8 cellular contexts compared by ENCODE assay signal in genomic region chr17:76383645-76384221, GRCh38. TPM values are rescaled to one million over a fixed set of nuclear protein-coding genes. Genes with fewer than 3 reads are reported as not detected.
DNase-seq lines count a peak whose midpoint lies in the region; ATAC-seq and TF ChIP-seq lines count a peak whose summit lies in the region.

No MANE protein-coding gene starts in this region.

- H3K36me3 Mint-ChIP-seq in memory B cell = no peaks in the 10 kb centered on the region
- no peaks in the 10 kb centered on the region for H3K36me3 Mint-ChIP-seq in stimulated activated naive CD8-positive, alpha-beta T cell treated with anti-CD3 and anti-CD28 coated beads, Interleukin-15, Interleukin-2, amounts not matched to agents 100 ng/mL and 50 ng/mL, for 24 hours (ENCODE audit: low read depth)

- POLR2A ChIA-PET in A673 (lab: Charles Lee; ENCODE audit: low non-redundant PET) = no interaction called here

- no peaks in the 10 kb centered on the region for H3K36me3 ChIP-seq in A673 (ENCODE audit: insufficient read depth, low read length, poor library complexity, severe bottlenecking)
- H3K36me3 ChIP-seq in HUES6 (ENCODE audit: control insufficient read depth, insufficient read depth, low read length) = no peaks in the 10 kb centered on the region
- H3K36me3 ChIP-seq in duodenal mucosa (ENCODE audit: control insufficient read depth in 1 of 2, insufficient read depth in 2 of 2, low read length in 2 of 2) = no peaks in the 10 kb centered on the region

- H3K9ac ChIP-seq in HUES6 (ENCODE audit: low read length) (peak overlapping the region; percentile 58), duodenal mucosa (ENCODE audit: low read depth in 1 of 2, low read length in 2 of 2) (peak overlapping the region; percentile 18 to 54)

- H3K9me3 ChIP-seq in A673 (ENCODE audit: low read depth, low read length, poor library complexity, severe bottlenecking) (no peaks in the 10 kb centered on the region), HUES6 (ENCODE audit: control insufficient read depth, insufficient read depth, low read depth, low read length) (no peaks in the 10 kb centered on the region), duodenal mucosa (ENCODE audit: control insufficient read depth in 1 of 2, low read length in 2 of 2) (no peaks in the 10 kb centered on the region)

- no peak overlapping the region for H3K27ac Mint-ChIP-seq in memory B cell
- H3K27ac Mint-ChIP-seq in stimulated activated naive CD8-positive, alpha-beta T cell treated with anti-CD3 and anti-CD28 coated beads, Interleukin-15, Interleukin-2, amounts not matched to agents 100 ng/mL and 50 ng/mL, for 24 hours = peak overlapping the region; percentile 83

- intact Hi-C loops in A673 (cut with micrococcal nuclease; ENCODE audit: unreplicated experiment) = loop anchor here (1.0 kb wide), 1 partner anchor 29 kb away; no protein-coding TSS in a partner anchor

- peaks cover 1% of the 10 kb centered on the region for H3K27me3 Mint-ChIP-seq in memory B cell
- H3K27me3 Mint-ChIP-seq in stimulated activated naive CD8-positive, alpha-beta T cell treated with anti-CD3 and anti-CD28 coated beads, Interleukin-15, Interleukin-2, amounts not matched to agents 100 ng/mL and 50 ng/mL, for 24 hours = no peaks in the 10 kb centered on the region

- peak; percentile 31 for ATAC-seq in memory B cell (ENCODE audit: low read depth)
- ATAC-seq in GM21737 (IDR thresholded peaks at IDR 0.05; ENCODE audit: unreplicated experiment) = no peak

- H3K27me3 ChIP-seq in A673 (replicated peaks; ENCODE audit: insufficient read depth, low read depth, low read length, poor library complexity) = peaks cover 19% of the 10 kb centered on the region
- peaks cover 37% of the 10 kb centered on the region for H3K27me3 ChIP-seq in HUES6 (ENCODE audit: control insufficient read depth, insufficient read depth, low read length)
- peaks cover 0 to 6% of the 10 kb centered on the region in 2 donors for H3K27me3 ChIP-seq in duodenal mucosa (ENCODE audit: control insufficient read depth in 1 of 2, insufficient read depth in 2 of 2, low read length in 2 of 2)

- peak; percentile 41 for TF ChIP-seq CTCF in A673 (conservative IDR thresholded peaks at IDR 0.05; ENCODE audit: low read depth, low read length)
- TF ChIP-seq CTCF in GM13976 (IDR thresholded peaks at IDR 0.05; ENCODE audit: borderline replicate concordance, control extremely low read depth, extremely low read depth, insufficient read depth, missing control alignments) = no peak
- TF ChIP-seq CTCF in WI38 (IDR thresholded peaks at IDR 0.05; ENCODE audit: low read depth, low read length) = no peak; the same call in 1 of the 2 replicates

- no TSS peak for BruUV-seq in A673 (replicated peaks; lab: Mats Ljungman, UMichigan)

- DNase-seq in A673 (ENCODE audit: low spot score) (peak; percentile 66), GM13976 (ENCODE audit: low spot score) (peak; percentile 73), memory B cell (ENCODE audit: low spot score in 2 of 2) (peak; percentile 27 to 56)

- H3K9me3 Mint-ChIP-seq in memory B cell = no peaks in the 10 kb centered on the region
- H3K9me3 Mint-ChIP-seq in stimulated activated naive CD8-positive, alpha-beta T cell treated with anti-CD3 and anti-CD28 coated beads, Interleukin-15, Interleukin-2, amounts not matched to agents 100 ng/mL and 50 ng/mL, for 24 hours = no peaks in the 10 kb centered on the region

- CTCF ChIA-PET in A673 (lab: Charles Lee) = interaction anchor here (0.5 kb wide), 1 partner anchor 82 kb away, joined by 7 read pairs; no protein-coding TSS in a partner anchor

- H3K4me1 Mint-ChIP-seq in memory B cell = peaks cover 12% of the 10 kb centered on the region
- peaks cover 19% of the 10 kb centered on the region for H3K4me1 Mint-ChIP-seq in stimulated activated naive CD8-positive, alpha-beta T cell treated with anti-CD3 and anti-CD28 coated beads, Interleukin-15, Interleukin-2, amounts not matched to agents 100 ng/mL and 50 ng/mL, for 24 hours (ENCODE audit: low read depth)

- in situ Hi-C loops in GM13976 (cut with MboI; ENCODE audit: low sequenced_read_pairs, unreplicated experiment) = no loop called here

- H3K4me3 Mint-ChIP-seq in memory B cell = peak overlapping the region; percentile 94
- H3K4me3 Mint-ChIP-seq in stimulated activated naive CD8-positive, alpha-beta T cell treated with anti-CD3 and anti-CD28 coated beads, Interleukin-15, Interleukin-2, amounts not matched to agents 100 ng/mL and 50 ng/mL, for 24 hours = peak overlapping the region; percentile 88

- H3K27ac ChIP-seq in A673 (ENCODE audit: low read depth, low read length, poor library complexity, severe bottlenecking) = no peak overlapping the region
- no peak overlapping the region for H3K27ac ChIP-seq in HUES6 (ENCODE audit: low read depth, low read length)
- peak overlapping the region; percentile 42 for H3K27ac ChIP-seq in duodenal mucosa (ENCODE audit: low read depth, low read length)

- H3K4me1 ChIP-seq in A673 (ENCODE audit: insufficient read depth, low read length, poor library complexity, severe bottlenecking) (peaks cover 24% of the 10 kb centered on the region), HUES6 (ENCODE audit: control insufficient read depth, insufficient read depth, low read length) (peaks cover 27% of the 10 kb centered on the region), duodenal mucosa (ENCODE audit: control insufficient read depth in 1 of 2, insufficient read depth in 2 of 2, low read length in 2 of 2) (peaks cover 3 to 33% of the 10 kb centered on the region in 2 donors)

- H3K4me3 ChIP-seq in A673 (ENCODE audit: low read depth, low read length, poor library complexity, severe bottlenecking) (peak overlapping the region; percentile 48), HUES6 (ENCODE audit: low read depth, low read length) (peak overlapping the region; percentile 72), WI38 (ENCODE audit: low read depth, low read length) (peak overlapping the region; percentile 70), duodenal mucosa (ENCODE audit: low read depth in 1 of 2, low read length in 2 of 2) (peak overlapping the region; percentile 69 to 70)

RNA-seq across cellular contexts. Expression of gene SPHK1, which starts 0.7 kb away (rescaled TPM):
- 0.50 and 0.54 TPM in 2 replicates for total RNA-seq in A673 (2021)

RNA-seq across cellular contexts. Expression of gene PRPSAP1, which starts 30.0 kb away (rescaled TPM):
- total RNA-seq in A673 (2021) = 77.5 and 89.2 TPM in 2 replicates
